8 cellular contexts compared by ENCODE assay signal in the genomic region with DNA sequence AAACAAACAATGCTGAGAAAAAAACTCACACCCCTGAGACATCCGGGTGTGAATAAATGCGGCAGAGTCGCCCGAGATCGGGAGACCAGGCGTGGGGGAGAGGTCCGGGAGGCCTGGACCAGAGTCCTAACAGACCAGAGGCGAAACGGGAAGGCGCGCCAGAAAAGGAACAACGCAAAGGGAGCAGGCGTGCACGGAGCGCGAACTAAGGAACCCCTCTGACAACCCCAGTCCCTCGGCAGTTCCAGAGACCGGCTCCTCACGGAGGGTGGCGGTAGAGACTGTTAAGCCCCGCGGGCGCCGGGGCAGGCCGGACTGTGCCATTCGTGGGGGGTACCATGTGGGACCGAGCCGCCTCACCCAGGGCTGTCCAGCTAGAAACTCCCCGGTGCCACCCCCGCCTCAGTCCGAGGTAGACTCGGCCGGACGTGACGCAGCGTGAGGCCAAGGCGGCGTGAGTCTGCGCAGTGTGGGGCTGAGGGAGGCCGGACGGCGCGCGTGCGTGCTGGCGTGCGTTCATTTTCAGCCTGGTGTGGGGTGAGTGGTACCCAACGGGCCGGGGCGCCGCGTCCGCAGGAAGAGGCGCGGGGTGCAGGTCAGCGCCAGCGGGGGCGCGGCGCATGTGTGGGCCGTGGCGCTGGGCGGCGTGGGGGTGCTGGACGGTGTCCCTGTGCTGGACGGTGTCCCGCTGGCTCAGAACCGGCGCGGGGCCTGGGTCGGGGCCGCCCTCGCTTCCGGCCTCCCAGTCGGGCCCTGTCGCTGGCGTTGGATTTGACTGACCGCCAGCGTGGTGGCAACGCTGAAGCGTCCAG. TPM values are rescaled to one million over a fixed set of nuclear protein-coding genes. Genes with fewer than 3 reads are reported as not detected.
DNase-seq lines count a peak whose midpoint lies in the region; ATAC-seq and TF ChIP-seq lines count a peak whose summit lies in the region.

A gene (plus strand): TSS at position 513 of the 812 bp plus-strand sequence. CDS start 1,075 bp downstream, outside the sequence.

- peak within 1 kb of the TSS; percentile 67 for H3K4me3 ChIP-seq in HAP-1
- peak within 1 kb of the TSS; percentile 67 for H3K4me3 ChIP-seq in MG63
- peak within 1 kb of the TSS; percentile 90 for H3K4me3 ChIP-seq in fibroblast of the aortic adventitia (ENCODE audit: low read depth, low read length)

- H3K27ac Mint-ChIP-seq in nephron progenitor cell = peak within 1 kb of the TSS; percentile 94
- H3K27ac Mint-ChIP-seq in stimulated activated naive CD8-positive, alpha-beta T cell treated with anti-CD3 and anti-CD28 coated beads, Interleukin-15, amount 100 ng/mL, for 72 hours = peak within 1 kb of the TSS; percentile 97 to 100

- H3K9me3 Mint-ChIP-seq in nephron progenitor cell = no peaks in the 10 kb centered on the region
- H3K9me3 Mint-ChIP-seq in stimulated activated naive CD8-positive, alpha-beta T cell treated with anti-CD3 and anti-CD28 coated beads, Interleukin-15, amount 100 ng/mL, for 72 hours = no peaks in the 10 kb centered on the region

- TF ChIP-seq CTCF in fibroblast of the aortic adventitia (IDR thresholded peaks at IDR 0.05; ENCODE audit: insufficient read depth, low read length) (peak; percentile 74), nephron progenitor cell (IDR thresholded peaks at IDR 0.05) (peak; percentile 28)

- H3K4me3 Mint-ChIP-seq in nephron progenitor cell = peak within 1 kb of the TSS; percentile 97
- H3K4me3 Mint-ChIP-seq in stimulated activated naive CD8-positive, alpha-beta T cell treated with anti-CD3 and anti-CD28 coated beads, Interleukin-15, amount 100 ng/mL, for 72 hours = peak within 1 kb of the TSS; percentile 94 to 99

- H3K4me1 Mint-ChIP-seq in nephron progenitor cell = peaks cover 30% of the 10 kb centered on the region
- peaks cover 66% of the 10 kb centered on the region for H3K4me1 Mint-ChIP-seq in stimulated activated naive CD8-positive, alpha-beta T cell treated with anti-CD3 and anti-CD28 coated beads, Interleukin-15, amount 100 ng/mL, for 72 hours

- in situ Hi-C loops in HAP-1 (cut with MboI; ENCODE audit: low sequenced_read_pairs) = no loop called here

- peak; percentile 97 for ATAC-seq in stimulated activated naive CD8-positive, alpha-beta T cell treated with anti-CD3 and anti-CD28 coated beads, Interleukin-15, amount 100 ng/mL, for 72 hours

- DNase-seq in GDM1 (lab: John Stamatoyannopoulos, UW) (peak; percentile 99), HAP-1 (ENCODE audit: low spot score in 2 of 2) (peak; percentile 97 to 100), MG63 (peak; percentile 100), SHP77 treated with DMSO at 0.1 percent for 48 hours (lab: John Stamatoyannopoulos, UW) (peak; percentile 93), fibroblast of the aortic adventitia (ENCODE audit: low read depth) (peak; percentile 98), nephron progenitor cell (peak; percentile 99)
- DNase-seq in activated effector memory CD4-positive, alpha-beta T cell treated with anti-CD3 and anti-CD28 coated beads, Interleukin-2, amount 50 U/mL, for 16 hours = peak; percentile 100
- peak; percentile 100 for DNase-seq in stimulated activated naive CD8-positive, alpha-beta T cell treated with anti-CD3 and anti-CD28 coated beads, Interleukin-15, amount 100 ng/mL, for 72 hours

- H3K4me1 ChIP-seq in HAP-1 = peaks cover 11% of the 10 kb centered on the region; the same call in 1 of the 2 replicates

- peaks cover 34% of the 10 kb centered on the region for H3K36me3 ChIP-seq in HAP-1 (replicated peaks)
- H3K36me3 ChIP-seq in MG63 = peaks cover 34% of the 10 kb centered on the region

- H3K27me3 ChIP-seq in HAP-1 (ENCODE audit: low read depth) (no peaks in the 10 kb centered on the region), MG63 (no peaks in the 10 kb centered on the region; the same call in 1 of the 2 replicates)

- peaks cover 2% of the 10 kb centered on the region for H3K27me3 Mint-ChIP-seq in nephron progenitor cell (ENCODE audit: low read depth, poor library complexity)
- H3K27me3 Mint-ChIP-seq in stimulated activated naive CD8-positive, alpha-beta T cell treated with anti-CD3 and anti-CD28 coated beads, Interleukin-15, amount 100 ng/mL, for 72 hours = no peaks in the 10 kb centered on the region

- no peaks in the 10 kb centered on the region for H3K9me3 ChIP-seq in HAP-1
- H3K9me3 ChIP-seq in MG63 = no peaks in the 10 kb centered on the region

- H3K36me3 Mint-ChIP-seq in nephron progenitor cell (ENCODE audit: low read depth) = peaks cover 28% of the 10 kb centered on the region

RNA-seq across cellular contexts. Expression of the gene that starts here (rescaled TPM):
- total RNA-seq in MG63 (2014; rRNA removed; shearing (Covaris generic); ENCODE audit: low replicate concordance) = 398 and 501 TPM in 2 replicates
- 165 and 243 TPM in 2 replicates for total RNA-seq in fibroblast of the aortic adventitia (ENCODE audit: low replicate concordance)

Comparison
In these comparisons a context has a peak if more than half of its experiments do, and no peak if none do; other contexts are left out.
1. Peak in every context shown above with its lines: DNase-seq, ATAC-seq and H3K4me3 ChIP-seq.